ENCODE assay signal across 10 cellular contexts in the genomic region with DNA sequence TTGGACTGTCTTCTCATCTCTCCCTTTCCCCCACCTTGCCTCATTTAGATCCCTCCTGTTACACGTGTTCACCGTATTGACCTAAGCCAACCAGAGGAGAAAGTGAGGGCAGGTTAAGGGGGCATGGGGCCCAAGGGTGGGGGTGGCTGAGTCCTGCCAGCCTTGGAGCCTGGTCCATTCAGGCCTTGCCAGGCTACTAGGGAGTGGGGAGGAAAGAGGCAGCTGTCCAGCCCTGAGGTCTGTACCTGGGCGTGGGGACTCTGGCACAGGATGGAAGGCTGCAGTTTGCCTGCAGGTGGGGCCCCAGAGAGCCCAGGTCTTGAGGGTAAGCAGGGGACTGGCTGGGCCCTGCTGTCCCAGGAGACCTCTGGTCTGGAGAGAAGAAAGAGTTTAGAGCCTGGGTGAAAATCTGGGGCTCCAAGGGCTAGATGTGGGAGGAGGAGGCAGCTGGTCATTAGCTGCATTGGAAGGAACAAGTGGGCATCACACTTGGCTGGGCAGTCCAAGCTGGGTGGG.
A peak's percentile ranks its signal among the peaks of the same experiment; 100 is the strongest.
DNase-seq lines count a peak whose midpoint lies in the region; ATAC-seq and TF ChIP-seq lines count a peak whose summit lies in the region.
"Had no signal": no experiment of that assay in that cellular context is flagged by ENCODE, and none has a peak within 500 bp of the region (broad histone marks: within the 10 kb centered on the region; RNA-seq: fewer than 3 reads in every experiment).

No MANE protein-coding gene starts in this region.

- POLR2A ChIA-PET in activated naive CD8-positive, alpha-beta T cell treated with anti-CD3 and anti-CD28 coated beads, Interleukin-2, amount 10 ng/mL, durations not matched to agents 7 days and 5 days (lab: Charles Lee), result no interaction called here

- ATAC-seq in activated naive CD8-positive, alpha-beta T cell treated with anti-CD3 and anti-CD28 coated beads, Interleukin-2, amount 10 ng/mL, durations not matched to agents 7 days and 5 days (ENCODE audit: low read depth), result no peak
- ATAC-seq in natural killer cell treated with Interleukin-12 subunit alpha and Interleukin-12 subunit beta and Interleukin-15 and Interleukin-18, amount 100 ng/mL, for 72 hours, result peak in 1 of 2 donors; percentile 45
- ATAC-seq in GM21423 (IDR thresholded peaks at IDR 0.05; ENCODE audit: unreplicated experiment), result no peak
- ATAC-seq in esophagus mucosa, result no peak
- ATAC-seq in GM18873 (IDR thresholded peaks at IDR 0.05; ENCODE audit: low FRiP score, unreplicated experiment), result no peak

- in situ Hi-C loops in GM13977 (cut with MboI; ENCODE audit: low pct_unique_long_range_greater_than_20kb, low sequenced_read_pairs, unreplicated experiment), result no loop called here

- peaks cover 0 to 10% of the 10 kb centered on the region in 2 donors for H3K4me1 ChIP-seq in adrenal gland (replicated peaks in 1 of 2)

- H3K4me1 Mint-ChIP-seq in activated naive CD8-positive, alpha-beta T cell treated with anti-CD3 and anti-CD28 coated beads, Interleukin-2, amount 10 ng/mL, durations not matched to agents 7 days and 5 days, result peaks cover 73% of the 10 kb centered on the region
- H3K4me1 Mint-ChIP-seq in natural killer cell treated with Interleukin-12 subunit alpha and Interleukin-12 subunit beta and Interleukin-15 and Interleukin-18, amount 100 ng/mL, for 72 hours (ENCODE audit: low read depth in 2 of 2), result peaks cover 69 to 74% of the 10 kb centered on the region in 2 donors

- peak; percentile 47 for DNase-seq in CD1c-positive myeloid dendritic cell (ENCODE audit: extremely low spot score)
- no peak for DNase-seq in GM13977 (ENCODE audit: low spot score)
- no peak for DNase-seq in activated naive CD8-positive, alpha-beta T cell treated with anti-CD3 and anti-CD28 coated beads, Interleukin-2, amount 10 ng/mL, durations not matched to agents 7 days and 5 days
- no peak for DNase-seq in natural killer cell treated with Interleukin-12 subunit alpha and Interleukin-12 subunit beta and Interleukin-15 and Interleukin-18, amount 100 ng/mL, for 72 hours (ENCODE audit: low spot score)
- DNase-seq in adrenal gland, result no peak
- DNase-seq: HCEC 1CT had no signal

- peaks cover 63% of the 10 kb centered on the region for H3K36me3 Mint-ChIP-seq in activated naive CD8-positive, alpha-beta T cell treated with anti-CD3 and anti-CD28 coated beads, Interleukin-2, amount 10 ng/mL, durations not matched to agents 7 days and 5 days
- H3K36me3 Mint-ChIP-seq in natural killer cell treated with Interleukin-12 subunit alpha and Interleukin-12 subunit beta and Interleukin-15 and Interleukin-18, amount 100 ng/mL, for 72 hours, result peaks cover 41% of the 10 kb centered on the region

- H3K4me3 Mint-ChIP-seq in activated naive CD8-positive, alpha-beta T cell treated with anti-CD3 and anti-CD28 coated beads, Interleukin-2, amount 10 ng/mL, durations not matched to agents 7 days and 5 days, result no peak overlapping the region
- H3K4me3 Mint-ChIP-seq in natural killer cell treated with Interleukin-12 subunit alpha and Interleukin-12 subunit beta and Interleukin-15 and Interleukin-18, amount 100 ng/mL, for 72 hours, result no peak overlapping the region

- 43 to 69% (median 58%) methylated on average over 3 of the region's 3 CpGs for WGBS in adrenal gland, 4 donors

- H3K27ac ChIP-seq in adrenal gland, result peak overlapping the region in 1 of 5 donors; percentile 55
- H3K27ac ChIP-seq: HL-60 had no signal

- no peak for TF ChIP-seq POLR2A in adrenal gland (IDR thresholded peaks at IDR 0.05)

- H3K9me3 ChIP-seq in adrenal gland (replicated peaks in 1 of 3), result no peaks in the 10 kb centered on the region

- peak overlapping the region; percentile 74 for H3K27ac Mint-ChIP-seq in activated naive CD8-positive, alpha-beta T cell treated with anti-CD3 and anti-CD28 coated beads, Interleukin-2, amount 10 ng/mL, durations not matched to agents 7 days and 5 days
- H3K27ac Mint-ChIP-seq in natural killer cell treated with Interleukin-12 subunit alpha and Interleukin-12 subunit beta and Interleukin-15 and Interleukin-18, amount 100 ng/mL, for 72 hours, result peak overlapping the region; percentile 47 to 94

- H3K4me3 ChIP-seq in adrenal gland, result no peak overlapping the region

- H3K27me3 ChIP-seq in adrenal gland, result no peaks in the 10 kb centered on the region

- intact Hi-C loops in adrenal gland (cut with DNase I), result no loop called here

- no peaks in the 10 kb centered on the region for H3K9me3 Mint-ChIP-seq in activated naive CD8-positive, alpha-beta T cell treated with anti-CD3 and anti-CD28 coated beads, Interleukin-2, amount 10 ng/mL, durations not matched to agents 7 days and 5 days
- H3K9me3 Mint-ChIP-seq in natural killer cell treated with Interleukin-12 subunit alpha and Interleukin-12 subunit beta and Interleukin-15 and Interleukin-18, amount 100 ng/mL, for 72 hours, result no peaks in the 10 kb centered on the region

- H3K27me3 Mint-ChIP-seq in activated naive CD8-positive, alpha-beta T cell treated with anti-CD3 and anti-CD28 coated beads, Interleukin-2, amount 10 ng/mL, durations not matched to agents 7 days and 5 days, result no peaks in the 10 kb centered on the region
- no peaks in the 10 kb centered on the region for H3K27me3 Mint-ChIP-seq in natural killer cell treated with Interleukin-12 subunit alpha and Interleukin-12 subunit beta and Interleukin-15 and Interleukin-18, amount 100 ng/mL, for 72 hours

- TF ChIP-seq CTCF in GM13977 (IDR thresholded peaks at IDR 0.05; ENCODE audit: extremely low read depth, insufficient read depth, missing control alignments) (peak; percentile 24), adrenal gland (IDR thresholded peaks at IDR 0.05) (no peak)

- H3K36me3 ChIP-seq in adrenal gland (replicated peaks in 1 of 2), result peaks cover 0 to 11% of the 10 kb centered on the region in 2 donors
